ENCODE assay signal across 15 cellular contexts in the genomic region with DNA sequence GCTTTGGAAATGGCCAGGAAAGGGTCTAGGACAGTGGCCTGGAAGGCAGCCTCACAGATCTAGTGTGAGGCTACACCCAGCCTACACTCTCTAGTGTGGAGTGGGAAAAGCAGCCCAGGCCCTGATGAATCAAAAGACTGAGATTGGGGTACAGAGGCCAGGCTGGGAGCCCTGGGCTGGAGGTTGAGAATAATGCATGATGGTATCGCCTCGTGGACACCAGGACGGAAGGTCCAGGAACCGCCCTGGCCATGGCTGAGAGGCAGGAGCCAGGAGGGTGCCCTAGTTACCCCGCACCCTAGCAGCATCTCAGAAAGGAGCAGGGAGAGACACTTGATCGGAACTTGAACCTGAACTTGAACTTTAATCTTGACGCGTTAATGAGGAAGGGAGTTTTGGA. TPM values are rescaled to one million over a fixed set of nuclear protein-coding genes. Genes with fewer than 3 reads are reported as not detected.
A peak's percentile ranks its signal among the peaks of the same experiment; 100 is the strongest.
DNase-seq lines count a peak whose midpoint lies in the region; ATAC-seq and TF ChIP-seq lines count a peak whose summit lies in the region.
"Had no signal": no experiment of that assay in that cellular context is flagged by ENCODE, and none has a peak within 500 bp of the region (broad histone marks: within the 10 kb centered on the region; RNA-seq: fewer than 3 reads in every experiment).

No MANE protein-coding gene starts in this region.

- H3K4me3 Mint-ChIP-seq in GM23338: no peak overlapping the region
- no peak overlapping the region for H3K4me3 Mint-ChIP-seq in stimulated activated effector memory CD8-positive, alpha-beta T cell treated with anti-CD3 and anti-CD28 coated beads, Interleukin-12 subunit alpha, Interleukin-12 subunit beta, amount 100 ng/mL, for 72 hours
- H3K4me3 Mint-ChIP-seq in CD8-positive, alpha-beta T cell: no peak overlapping the region
- H3K4me3 Mint-ChIP-seq: B cell; CD4-positive, alpha-beta T cell had no signal

- no peak overlapping the region for H3K4me3 ChIP-seq in GM23338
- no peak overlapping the region for H3K4me3 ChIP-seq in CD8-positive, alpha-beta T cell (ENCODE audit: low read depth, low read length)
- H3K4me3 ChIP-seq: HAP-1 had no signal

- CTCF ChIA-PET in CD8-positive, alpha-beta T cell (lab: Charles Lee): interaction anchor here (0.7 to 1.3 kb wide), 4 partner anchors 10 to 380 kb away, joined by 3 to 4 read pairs (median 3); no protein-coding TSS in a partner anchor

- H3K4me1 ChIP-seq in GM23338 (ENCODE audit: insufficient read depth): 0 out of 2 replicates have a peak, but pooled peaks cover 3% of the 10 kb centered on the region
- H3K4me1 ChIP-seq in CD8-positive, alpha-beta T cell (ENCODE audit: insufficient read depth, low read length): no peaks in the 10 kb centered on the region
- H3K4me1 ChIP-seq: HAP-1 had no signal

- H3F3A ChIP-seq in GM23338 (replicated peaks; ENCODE audit: low read depth): no peaks in the 10 kb centered on the region

- H4K20me1 ChIP-seq in GM23338 (replicated peaks; ENCODE audit: insufficient read depth): no peaks in the 10 kb centered on the region

- H3K27ac ChIP-seq in GM23338 (ENCODE audit: low read depth): no peak overlapping the region
- H3K27ac ChIP-seq in CD8-positive, alpha-beta T cell (ENCODE audit: low read depth, low read length): no peak overlapping the region
- H3K27ac ChIP-seq: C4-2B had no signal

- H3K27ac Mint-ChIP-seq in GM23338: no peak overlapping the region
- H3K27ac Mint-ChIP-seq in stimulated activated effector memory CD8-positive, alpha-beta T cell treated with anti-CD3 and anti-CD28 coated beads, Interleukin-12 subunit alpha, Interleukin-12 subunit beta, amount 100 ng/mL, for 72 hours: peak overlapping the region; percentile 20
- H3K27ac Mint-ChIP-seq in CD8-positive, alpha-beta T cell: no peak overlapping the region
- H3K27ac Mint-ChIP-seq: B cell; CD4-positive, alpha-beta T cell had no signal

- ATAC-seq in GM23338 (no peak), esophagus mucosa (peak; percentile 19)
- ATAC-seq in stimulated activated effector memory CD8-positive, alpha-beta T cell treated with anti-CD3 and anti-CD28 coated beads, Interleukin-12 subunit alpha, Interleukin-12 subunit beta, amount 100 ng/mL, for 72 hours: peak; percentile 19
- no peak for ATAC-seq in CD8-positive, alpha-beta T cell

- peaks cover 10% of the 10 kb centered on the region for H3K4me1 Mint-ChIP-seq in GM23338
- H3K4me1 Mint-ChIP-seq in stimulated activated effector memory CD8-positive, alpha-beta T cell treated with anti-CD3 and anti-CD28 coated beads, Interleukin-12 subunit alpha, Interleukin-12 subunit beta, amount 100 ng/mL, for 72 hours: no peaks in the 10 kb centered on the region
- no peaks in the 10 kb centered on the region for H3K4me1 Mint-ChIP-seq in CD8-positive, alpha-beta T cell (ENCODE audit: low read depth)
- H3K4me1 Mint-ChIP-seq: B cell had no signal

- no peaks in the 10 kb centered on the region for H3K27me3 ChIP-seq in GM23338 (ENCODE audit: insufficient read depth)
- no peaks in the 10 kb centered on the region for H3K27me3 ChIP-seq in CD8-positive, alpha-beta T cell (ENCODE audit: insufficient read depth, low read length)

- H3K4me2 ChIP-seq in GM23338: no peak overlapping the region

- intact Hi-C loops in posterior vena cava (cut with DNase I): no loop called here
- intact Hi-C loops in CD8-positive, alpha-beta T cell (cut with DNase I, micrococcal nuclease): loop anchor here (1.0 to 10.0 kb wide), 2 partner anchors 303 to 508 kb away; partner anchors contain the start of gene SEPTIN3 (in 1 of the 2)

- no peaks in the 10 kb centered on the region for H3K79me2 ChIP-seq in GM23338 (replicated peaks; ENCODE audit: insufficient read depth)

- H3K36me3 Mint-ChIP-seq in GM23338 (ENCODE audit: low read depth): no peaks in the 10 kb centered on the region
- H3K36me3 Mint-ChIP-seq in stimulated activated effector memory CD8-positive, alpha-beta T cell treated with anti-CD3 and anti-CD28 coated beads, Interleukin-12 subunit alpha, Interleukin-12 subunit beta, amount 100 ng/mL, for 72 hours: no peaks in the 10 kb centered on the region
- no peaks in the 10 kb centered on the region for H3K36me3 Mint-ChIP-seq in CD8-positive, alpha-beta T cell

- no peaks in the 10 kb centered on the region for H3K36me3 ChIP-seq in GM23338 (ENCODE audit: insufficient read depth)
- H3K36me3 ChIP-seq in CD8-positive, alpha-beta T cell (ENCODE audit: insufficient read depth, low read length): no peaks in the 10 kb centered on the region
- H3K36me3 ChIP-seq: HAP-1 had no signal

- DNase-seq in GM23338 (ENCODE audit: low spot score) (no peak), posterior vena cava (ENCODE audit: low spot score) (peak; percentile 52), NCI-H2107 treated with DMSO at 0.1 percent for 48 hours (lab: John Stamatoyannopoulos, UW; ENCODE audit: unreplicated experiment) (no peak), UCSD-AML1 (lab: John Stamatoyannopoulos, UW; ENCODE audit: unreplicated experiment) (no peak)
- no peak for DNase-seq in stimulated activated effector memory CD8-positive, alpha-beta T cell treated with anti-CD3 and anti-CD28 coated beads, Interleukin-12 subunit alpha, Interleukin-12 subunit beta, amount 100 ng/mL, for 72 hours (ENCODE audit: low spot score in 2 of 2)
- no peak for DNase-seq in CD8-positive, alpha-beta T cell
- DNase-seq: CD4-positive, alpha-beta T cell; DMS153; DMS79 had no signal

- TF ChIP-seq CTCF in GM23338 (conservative IDR thresholded peaks at IDR 0.05; ENCODE audit: low read depth in 2 of 2): no peak
- TF ChIP-seq CTCF in CD8-positive, alpha-beta T cell (IDR thresholded peaks at IDR 0.05): no peak

- POLR2A ChIA-PET in CD8-positive, alpha-beta T cell (lab: Charles Lee): no interaction called here

- no peaks in the 10 kb centered on the region for H3K9me2 ChIP-seq in GM23338 (ENCODE audit: insufficient read depth)

- no peaks in the 10 kb centered on the region for H3K9me3 ChIP-seq in CD8-positive, alpha-beta T cell (ENCODE audit: low read length)
- H3K9me3 ChIP-seq: HAP-1 had no signal

- H3K27me3 Mint-ChIP-seq in GM23338 (ENCODE audit: insufficient read depth, low read depth, poor library complexity): peaks cover 14% of the 10 kb centered on the region
- no peaks in the 10 kb centered on the region for H3K27me3 Mint-ChIP-seq in CD8-positive, alpha-beta T cell (ENCODE audit: low read depth)
- H3K27me3 Mint-ChIP-seq: CD4-positive, alpha-beta T cell had no signal

- no peaks in the 10 kb centered on the region for H3K9me3 Mint-ChIP-seq in GM23338
- no peaks in the 10 kb centered on the region for H3K9me3 Mint-ChIP-seq in stimulated activated effector memory CD8-positive, alpha-beta T cell treated with anti-CD3 and anti-CD28 coated beads, Interleukin-12 subunit alpha, Interleukin-12 subunit beta, amount 100 ng/mL, for 72 hours
- no peaks in the 10 kb centered on the region for H3K9me3 Mint-ChIP-seq in CD8-positive, alpha-beta T cell
- H3K9me3 Mint-ChIP-seq: CD4-positive, alpha-beta T cell had no signal

- 0 out of 2 replicates have a peak overlapping the region, but pooled peaks have one; percentile 56 for H2AFZ ChIP-seq in GM23338

TF ChIP-seq in GM23338, 12 proteins besides CTCF, POLR2A, EP300 and RAD21 (continues in another document):
- TF ChIP-seq POLR2AphosphoS5 (IDR thresholded peaks at IDR 0.05; ENCODE audit: low read depth): no peak
- TF ChIP-seq, protein P1, sequence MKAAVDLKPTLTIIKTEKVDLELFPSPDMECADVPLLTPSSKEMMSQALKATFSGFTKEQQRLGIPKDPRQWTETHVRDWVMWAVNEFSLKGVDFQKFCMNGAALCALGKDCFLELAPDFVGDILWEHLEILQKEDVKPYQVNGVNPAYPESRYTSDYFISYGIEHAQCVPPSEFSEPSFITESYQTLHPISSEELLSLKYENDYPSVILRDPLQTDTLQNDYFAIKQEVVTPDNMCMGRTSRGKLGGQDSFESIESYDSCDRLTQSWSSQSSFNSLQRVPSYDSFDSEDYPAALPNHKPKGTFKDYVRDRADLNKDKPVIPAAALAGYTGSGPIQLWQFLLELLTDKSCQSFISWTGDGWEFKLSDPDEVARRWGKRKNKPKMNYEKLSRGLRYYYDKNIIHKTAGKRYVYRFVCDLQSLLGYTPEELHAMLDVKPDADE (IDR thresholded peaks at IDR 0.05): no peak
- TF ChIP-seq ZNF331 (CRISPR knock-in tag; IDR thresholded peaks at IDR 0.05; ENCODE audit: low read depth): no peak
- no peak for TF ChIP-seq ZNF114 (CRISPR knock-in tag; IDR thresholded peaks at IDR 0.05)
- TF ChIP-seq EZH2phosphoT487 (IDR thresholded peaks at IDR 0.05; ENCODE audit: unreplicated experiment): no peak

RNA-seq across cellular contexts. Expression of gene NFAM1, which starts 40.5 kb away (rescaled TPM):
- 0.23 and 0.49 TPM in 2 replicates for total RNA-seq in GM23338 (2014; rRNA removed; shearing (Covaris generic))
- 0.09 and 0.11 TPM in 2 replicates for polyA plus RNA-seq in GM23338 (2016; fragmentation: Nextera tagmentation; extraction: Ambion mirVana)
- 0.88 TPM for total RNA-seq in esophagus mucosa
- 1 to 10 TPM; 3.7 to 6.7 TPM for total RNA-seq in posterior vena cava
- total RNA-seq in CD8-positive, alpha-beta T cell: not detected
- total RNA-seq: H4, HT-29 had no signal

RNA-seq across cellular contexts. Expression of gene RRP7A, which starts 46.9 kb away (rescaled TPM):
- 51.9 and 59.2 TPM in 2 replicates for total RNA-seq in GM23338 (2014; rRNA removed; shearing (Covaris generic))
- 48.1 and 48.9 TPM in 2 replicates for polyA plus RNA-seq in GM23338 (2016; fragmentation: Nextera tagmentation; extraction: Ambion mirVana)
- total RNA-seq in esophagus mucosa (27.3 TPM), posterior vena cava (10 to 100 TPM; 26.0 to 32.4 TPM)
- 10 to 100 TPM; 61.0 to 66.6 TPM for total RNA-seq in CD8-positive, alpha-beta T cell

Comparison
In these comparisons a context has a peak if more than half of its experiments do, and no peak if none do; other contexts are left out.
1. ATAC-seq: peak in esophagus mucosa (single experiment) and stimulated activated effector memory CD8-positive, alpha-beta T cell treated with anti-CD3 and anti-CD28 coated beads, Interleukin-12 subunit alpha, Interleukin-12 subunit beta, amount 100 ng/mL, for 72 hours (single experiment); none in GM23338 (single experiment) and CD8-positive, alpha-beta T cell (single experiment).
2. intact Hi-C loops: an anchor here in CD8-positive, alpha-beta T cell (1.0 to 10.0 kb wide); none called in posterior vena cava.